In genomic region chr1:24963099-24963872, GRCh38 we compare ENCODE assay signal across 10 cellular contexts. TPM values are rescaled to one million over a fixed set of nuclear protein-coding genes. Genes with fewer than 3 reads are reported as not detected.
DNase-seq lines count a peak whose midpoint lies in the region; ATAC-seq and TF ChIP-seq lines count a peak whose summit lies in the region.
"Had no signal": no experiment of that assay in that cellular context is flagged by ENCODE, and none has a peak within 500 bp of the region (broad histone marks: within the 10 kb centered on the region; RNA-seq: fewer than 3 reads in every experiment).

No MANE protein-coding gene starts in this region.

- intact Hi-C loops in activated CD8-positive, alpha-beta T cell treated with anti-CD3 and anti-CD28 coated beads for 36 hours (cut with micrococcal nuclease), result no loop called here
- intact Hi-C loops in Right ventricle myocardium superior (cut with DNase I) (no loop called here), prostate gland (cut with DNase I) (no loop called here)

- no peak overlapping the region for H3K4me2 ChIP-seq in GM23338

- DNase-seq in GM23338 (ENCODE audit: low spot score) (no peak), memory B cell (ENCODE audit: low spot score in 2 of 2) (peak in 1 of 2 donors; percentile 34), iPS-NIHi11 (ENCODE audit: low spot score) (no peak), Right ventricle myocardium superior (no peak), prostate gland (ENCODE audit: low spot score) (no peak)
- no peak for DNase-seq in activated CD8-positive, alpha-beta T cell treated with anti-CD3 and anti-CD28 coated beads for 36 hours
- no peak for DNase-seq in stimulated activated CD4-positive, alpha-beta T cell treated with anti-CD3 and anti-CD28 coated beads, Interleukin-2, amount 100 ng/mL, for 48 hours
- DNase-seq: left lung had no signal

- no peak for TF ChIP-seq POLR2A in prostate gland (IDR thresholded peaks at IDR 0.05)

- no peak overlapping the region for H3K27ac Mint-ChIP-seq in GM23338
- H3K27ac Mint-ChIP-seq in activated CD8-positive, alpha-beta T cell treated with anti-CD3 and anti-CD28 coated beads for 36 hours, result peak overlapping the region; percentile 98
- H3K27ac Mint-ChIP-seq in memory B cell, result peak overlapping the region; percentile 95

- H3F3A ChIP-seq in GM23338 (replicated peaks; ENCODE audit: low read depth), result no peaks in the 10 kb centered on the region

- H2AFZ ChIP-seq in GM23338, result 0 out of 2 replicates have a peak overlapping the region, but pooled peaks have one; percentile 24

- H3K36me3 ChIP-seq in GM23338 (ENCODE audit: insufficient read depth), result no peaks in the 10 kb centered on the region
- no peaks in the 10 kb centered on the region for H3K36me3 ChIP-seq in prostate gland
- H3K36me3 ChIP-seq: esophagus muscularis mucosa, left lung had no signal

- ATAC-seq in GM23338, result no peak
- ATAC-seq in activated CD8-positive, alpha-beta T cell treated with anti-CD3 and anti-CD28 coated beads for 36 hours, result no peak
- peak; percentile 26 for ATAC-seq in memory B cell (ENCODE audit: low read depth)
- ATAC-seq in Right ventricle myocardium superior (ENCODE audit: poor library complexity), result no peak
- ATAC-seq: left lung had no signal

- H3K9me3 Mint-ChIP-seq in GM23338, result no peaks in the 10 kb centered on the region
- peaks cover 2% of the 10 kb centered on the region for H3K9me3 Mint-ChIP-seq in activated CD8-positive, alpha-beta T cell treated with anti-CD3 and anti-CD28 coated beads for 36 hours
- H3K9me3 Mint-ChIP-seq in memory B cell, result no peaks in the 10 kb centered on the region

- H4K20me1 ChIP-seq in GM23338 (replicated peaks; ENCODE audit: insufficient read depth), result no peaks in the 10 kb centered on the region

- POLR2A ChIA-PET in activated CD8-positive, alpha-beta T cell treated with anti-CD3 and anti-CD28 coated beads for 36 hours (lab: Charles Lee), result interaction anchor here (0.8 to 12.5 kb wide), 15 partner anchors 8 to 138 kb away, joined by 3 to 172 read pairs (median 17); partner anchors contain the start of gene RUNX3

- H3K9me2 ChIP-seq in GM23338 (ENCODE audit: insufficient read depth), result no peaks in the 10 kb centered on the region

- CTCF ChIA-PET in activated CD8-positive, alpha-beta T cell treated with anti-CD3 and anti-CD28 coated beads for 36 hours (lab: Charles Lee), result interaction anchor here (0.7 to 11.9 kb wide), 18 partner anchors 11 to 138 kb away, joined by 3 to 169 read pairs (median 3); no protein-coding TSS in a partner anchor

- no peaks in the 10 kb centered on the region for H3K9me3 ChIP-seq in prostate gland
- H3K9me3 ChIP-seq: esophagus muscularis mucosa, left lung had no signal

- H3K4me3 Mint-ChIP-seq in GM23338 (no peak overlapping the region), memory B cell (peak overlapping the region; percentile 83)
- peak overlapping the region; percentile 99 for H3K4me3 Mint-ChIP-seq in activated CD8-positive, alpha-beta T cell treated with anti-CD3 and anti-CD28 coated beads for 36 hours

- H3K79me2 ChIP-seq in GM23338 (replicated peaks; ENCODE audit: insufficient read depth), result no peaks in the 10 kb centered on the region

- TF ChIP-seq CTCF in GM23338 (conservative IDR thresholded peaks at IDR 0.05; ENCODE audit: low read depth in 2 of 2), result no peak
- no peak for TF ChIP-seq CTCF in activated CD8-positive, alpha-beta T cell treated with anti-CD3 and anti-CD28 coated beads for 36 hours (IDR thresholded peaks at IDR 0.05)
- TF ChIP-seq CTCF in prostate gland (IDR thresholded peaks at IDR 0.05), result no peak

- H3K27me3 ChIP-seq in GM23338 (ENCODE audit: insufficient read depth), result no peaks in the 10 kb centered on the region
- no peaks in the 10 kb centered on the region for H3K27me3 ChIP-seq in prostate gland (replicated peaks; ENCODE audit: insufficient read depth)

- H3K27ac ChIP-seq in GM23338 (ENCODE audit: low read depth) (no peak overlapping the region), prostate gland (no peak overlapping the region)
- H3K27ac ChIP-seq: esophagus muscularis mucosa, left lung had no signal

- H3K4me1 Mint-ChIP-seq in GM23338, result peaks cover 3% of the 10 kb centered on the region; the same call in 1 of the 3 replicates
- H3K4me1 Mint-ChIP-seq in activated CD8-positive, alpha-beta T cell treated with anti-CD3 and anti-CD28 coated beads for 36 hours (ENCODE audit: low read depth), result peaks cover 65% of the 10 kb centered on the region
- H3K4me1 Mint-ChIP-seq in memory B cell, result peaks cover 36% of the 10 kb centered on the region

- H3K4me1 ChIP-seq in GM23338 (ENCODE audit: insufficient read depth) (no peaks in the 10 kb centered on the region), prostate gland (replicated peaks) (no peaks in the 10 kb centered on the region)
- H3K4me1 ChIP-seq: esophagus muscularis mucosa had no signal

- H3K36me3 Mint-ChIP-seq in GM23338 (ENCODE audit: low read depth), result no peaks in the 10 kb centered on the region
- H3K36me3 Mint-ChIP-seq in activated CD8-positive, alpha-beta T cell treated with anti-CD3 and anti-CD28 coated beads for 36 hours (ENCODE audit: low read depth), result peaks cover 66% of the 10 kb centered on the region
- no peaks in the 10 kb centered on the region for H3K36me3 Mint-ChIP-seq in memory B cell

- 76% methylated on average over 9 of the region's 9 CpGs for WGBS in prostate gland

- H3K27me3 Mint-ChIP-seq in GM23338 (ENCODE audit: insufficient read depth, low read depth, poor library complexity), result peaks cover 2% of the 10 kb centered on the region
- no peaks in the 10 kb centered on the region for H3K27me3 Mint-ChIP-seq in activated CD8-positive, alpha-beta T cell treated with anti-CD3 and anti-CD28 coated beads for 36 hours
- no peaks in the 10 kb centered on the region for H3K27me3 Mint-ChIP-seq in memory B cell

- peak overlapping the region; percentile 70 for H3K4me3 ChIP-seq in GM08714 (ENCODE audit: low read length)
- H3K4me3 ChIP-seq in GM23338, result no peak overlapping the region
- H3K4me3 ChIP-seq in prostate gland, result no peak overlapping the region
- H3K4me3 ChIP-seq: esophagus muscularis mucosa had no signal

TF ChIP-seq in GM23338, 12 proteins besides CTCF, POLR2A, EP300 and RAD21 (continues in another document):
- TF ChIP-seq JUNB (IDR thresholded peaks at IDR 0.05; ENCODE audit: unreplicated experiment) (no peak), STAT1 (IDR thresholded peaks at IDR 0.05; ENCODE audit: unreplicated experiment) (no peak), ZNF331 (CRISPR knock-in tag; IDR thresholded peaks at IDR 0.05; ENCODE audit: low read depth) (no peak), ETS1 (IDR thresholded peaks at IDR 0.05) (no peak), CREB1 (CRISPR knock-in tag; IDR thresholded peaks at IDR 0.05; ENCODE audit: low read depth) (no peak), EZH2 (IDR thresholded peaks at IDR 0.05; ENCODE audit: low read depth, unreplicated experiment) (no peak), POLR2AphosphoS5 (IDR thresholded peaks at IDR 0.05; ENCODE audit: low read depth) (no peak), REST (IDR thresholded peaks at IDR 0.05; ENCODE audit: unreplicated experiment) (no peak), NANOG (IDR thresholded peaks at IDR 0.05; ENCODE audit: borderline replicate concordance) (no peak), ZNF114 (CRISPR knock-in tag; IDR thresholded peaks at IDR 0.05) (no peak)

RNA-seq across cellular contexts. Expression of gene RUNX3, which starts 33.2 kb away (rescaled TPM):
- 0.12 and 0.73 TPM in 2 replicates for total RNA-seq in GM23338 (2014; rRNA removed; shearing (Covaris generic))
- polyA plus RNA-seq in GM23338 (2016; fragmentation: Nextera tagmentation; extraction: Ambion mirVana), result 0.23 and 0.26 TPM in 2 replicates
- 100 to 1,000 TPM; 180 to 183 TPM for total RNA-seq in activated CD8-positive, alpha-beta T cell treated with anti-CD3 and anti-CD28 coated beads for 36 hours
- total RNA-seq in Right ventricle myocardium superior (1.0 TPM), prostate gland (1 to 10 TPM; 2.5 to 3.4 TPM)

Comparison
In these comparisons a context has a peak if more than half of its experiments do, and no peak if none do; other contexts are left out.
1. RNA of gene RUNX3, which starts 33.2 kb away (total RNA-seq): 180 to 183 TPM in activated CD8-positive, alpha-beta T cell treated with anti-CD3 and anti-CD28 coated beads for 36 hours; 2.5 to 3.4 TPM in prostate gland, 1.0 TPM in Right ventricle myocardium superior (single experiment) and 0.12 to 0.73 TPM in GM23338; every median in the first group is over 10 times any median in the second.